Comparison of ENCODE assay signal across 11 cellular contexts in genomic region chr10:91604936-91605534, GRCh38. TPM values are rescaled to one million over a fixed set of nuclear protein-coding genes. Genes with fewer than 3 reads are reported as not detected.
DNase-seq lines count a peak whose midpoint lies in the region; ATAC-seq and TF ChIP-seq lines count a peak whose summit lies in the region.
"Had no signal": no experiment of that assay in that cellular context is flagged by ENCODE, and none has a peak within 500 bp of the region (broad histone marks: within the 10 kb centered on the region; RNA-seq: fewer than 3 reads in every experiment).

No MANE protein-coding gene starts in this region.

- peaks cover 10% of the 10 kb centered on the region for H3K9me3 ChIP-seq in adipocyte (ENCODE audit: control insufficient read depth, low read length)
- no peaks in the 10 kb centered on the region for H3K9me3 ChIP-seq in skeletal muscle satellite cell (replicated peaks; ENCODE audit: low read length)
- H3K9me3 ChIP-seq in naive thymus-derived CD4-positive, alpha-beta T cell (ENCODE audit: control insufficient read depth in 2 of 3, low read length in 3 of 3): no peaks in the 10 kb centered on the region

- TF ChIP-seq CTCF in HFFc6 (IDR thresholded peaks at IDR 0.05): no peak

- H3K27ac ChIP-seq in naive thymus-derived CD4-positive, alpha-beta T cell (ENCODE audit: low read depth, low read length): no peak overlapping the region
- H3K27ac ChIP-seq: KMS-11 had no signal

- H3K36me3 ChIP-seq in adipocyte (ENCODE audit: control insufficient read depth, insufficient read depth, low read length, severe bottlenecking) (no peaks in the 10 kb centered on the region), skeletal muscle satellite cell (ENCODE audit: insufficient read depth, low read length) (peaks cover 3% of the 10 kb centered on the region)
- H3K36me3 ChIP-seq in naive thymus-derived CD4-positive, alpha-beta T cell (ENCODE audit: control insufficient read depth in 2 of 3, insufficient read depth in 3 of 3, low read length in 3 of 3): no peaks in the 10 kb centered on the region

- intact Hi-C loops in naive thymus-derived CD4-positive, alpha-beta T cell (cut with micrococcal nuclease): no loop called here

- peaks cover 11% of the 10 kb centered on the region for H3K36me3 Mint-ChIP-seq in HFFc6 (ENCODE audit: low read depth)
- H3K36me3 Mint-ChIP-seq in naive thymus-derived CD4-positive, alpha-beta T cell: no peaks in the 10 kb centered on the region

- H3K4me1 ChIP-seq in adipocyte (ENCODE audit: control insufficient read depth, insufficient read depth, low read length) (peaks cover 49% of the 10 kb centered on the region), skeletal muscle satellite cell (ENCODE audit: control insufficient read depth, insufficient read depth, low read length) (peaks cover 57% of the 10 kb centered on the region)
- H3K4me1 ChIP-seq in naive thymus-derived CD4-positive, alpha-beta T cell (ENCODE audit: control insufficient read depth in 2 of 2, insufficient read depth in 2 of 2, low read length in 2 of 2): no peaks in the 10 kb centered on the region

- peaks cover 2% of the 10 kb centered on the region for H3K27me3 Mint-ChIP-seq in HFFc6 (ENCODE audit: insufficient read depth)
- H3K27me3 Mint-ChIP-seq in naive thymus-derived CD4-positive, alpha-beta T cell: peaks cover 0 to 10% (median 3%) of the 10 kb centered on the region in 5 donors

- H3K4me3 Mint-ChIP-seq in HFFc6: peak overlapping the region; percentile 56
- no peak overlapping the region for H3K4me3 Mint-ChIP-seq in naive thymus-derived CD4-positive, alpha-beta T cell
- H3K4me3 Mint-ChIP-seq: nephron progenitor cell had no signal

- peak overlapping the region; percentile 66 for H3K4me2 ChIP-seq in skeletal muscle satellite cell (ENCODE audit: low read length)
- H3K4me2 ChIP-seq: KMS-11 had no signal

- peak overlapping the region; percentile 12 for H3K4me3 ChIP-seq in adipocyte (ENCODE audit: low read length)
- no peak overlapping the region for H3K4me3 ChIP-seq in skeletal muscle satellite cell (ENCODE audit: low read length)
- H3K4me3 ChIP-seq in naive thymus-derived CD4-positive, alpha-beta T cell (ENCODE audit: low read length): no peak overlapping the region

- H3K9ac ChIP-seq in adipocyte (ENCODE audit: low read length) (peak overlapping the region; percentile 67), skeletal muscle satellite cell (ENCODE audit: low read depth, low read length) (peak overlapping the region; percentile 44)
- H3K9ac ChIP-seq: KMS-11 had no signal

- POLR2A ChIA-PET in naive thymus-derived CD4-positive, alpha-beta T cell (lab: Charles Lee): no interaction called here

- H3K27me3 ChIP-seq in adipocyte (replicated peaks; ENCODE audit: control insufficient read depth, insufficient read depth, low read length): no peaks in the 10 kb centered on the region
- H3K27me3 ChIP-seq in skeletal muscle satellite cell (ENCODE audit: control insufficient read depth, insufficient read depth, low read length): no peaks in the 10 kb centered on the region
- no peaks in the 10 kb centered on the region for H3K27me3 ChIP-seq in naive thymus-derived CD4-positive, alpha-beta T cell (ENCODE audit: control insufficient read depth in 2 of 2, insufficient read depth in 2 of 2, low read length in 2 of 2)

- peaks cover 54% of the 10 kb centered on the region for H3K4me1 Mint-ChIP-seq in HFFc6 (ENCODE audit: low read depth)
- no peaks in the 10 kb centered on the region for H3K4me1 Mint-ChIP-seq in naive thymus-derived CD4-positive, alpha-beta T cell
- H3K4me1 Mint-ChIP-seq: nephron progenitor cell had no signal

- H3K27ac Mint-ChIP-seq in HFFc6: peak overlapping the region; percentile 82
- H3K27ac Mint-ChIP-seq in naive thymus-derived CD4-positive, alpha-beta T cell: no peak overlapping the region
- H3K27ac Mint-ChIP-seq: nephron progenitor cell had no signal

- DNase-seq in HFFc6 (peak; percentile 80), adipocyte (ENCODE audit: low read depth) (peak; percentile 75), fibroblast of the conjunctiva (ENCODE audit: low read depth) (peak; percentile 76), NCI-H510A treated with DMSO at 0.1 percent for 48 hours (lab: John Stamatoyannopoulos, UW) (no peak)
- no peak for DNase-seq in naive thymus-derived CD4-positive, alpha-beta T cell
- DNase-seq: NCI-H226, nephron progenitor cell had no signal

- H3K9me3 Mint-ChIP-seq in HFFc6: peaks cover 14% of the 10 kb centered on the region
- H3K9me3 Mint-ChIP-seq in naive thymus-derived CD4-positive, alpha-beta T cell: peaks cover 0 to 18% (median 6%) of the 10 kb centered on the region in 11 donors

- ATAC-seq in naive thymus-derived CD4-positive, alpha-beta T cell: no peak
- no peak for ATAC-seq in GM19452 (IDR thresholded peaks at IDR 0.05; ENCODE audit: unreplicated experiment)
- no peak for ATAC-seq in activated CD4-positive, CD25-positive, alpha-beta regulatory T cell treated with anti-CD3 and anti-CD28 coated beads, Interleukin-2, amount 50 U/mL, for 24 hours

- CTCF ChIA-PET in naive thymus-derived CD4-positive, alpha-beta T cell (lab: Charles Lee): no interaction called here

RNA-seq across cellular contexts. Expression of gene PPP1R3C, which starts 27.8 kb away (rescaled TPM):
- 10 to 100 TPM; 33.7 to 66.0 (median 39.9) TPM for total RNA-seq in HFFc6 (2021; fragmentation: NEBNext Ultra II Directional; extraction: Animal tissue kit (Norgen Biotek cat#: 25700))
- total RNA-seq in skeletal muscle satellite cell (2012; rRNA removed): 29.4 and 41.3 TPM in 2 replicates
- under 1 TPM in 1 of 5 experiments, not detected in 4; 0.15 TPM for total RNA-seq in naive thymus-derived CD4-positive, alpha-beta T cell
- polyA plus RNA-seq in naive thymus-derived CD4-positive, alpha-beta T cell: not detected

Comparison
In these comparisons a context has a peak if more than half of its experiments do, and no peak if none do; other contexts are left out.
1. DNase-seq: peak in HFFc6 (single experiment), adipocyte (single experiment) and fibroblast of the conjunctiva (single experiment); none in NCI-H510A treated with DMSO at 0.1 percent for 48 hours (single experiment) and naive thymus-derived CD4-positive, alpha-beta T cell (0 of 9).
2. RNA of gene PPP1R3C, which starts 27.8 kb away (total RNA-seq): 33.7 to 66.0 TPM in HFFc6; 0.15 TPM in naive thymus-derived CD4-positive, alpha-beta T cell; every median in the first group is over 10 times any median in the second.